In genomic region chr1:42844592-42845140, GRCh38 we compare ENCODE assay signal across 16 cellular contexts. TPM values are rescaled to one million over a fixed set of nuclear protein-coding genes. Genes with fewer than 3 reads are reported as not detected.
A peak's percentile ranks its signal among the peaks of the same experiment; 100 is the strongest.
DNase-seq lines count a peak whose midpoint lies in the region; ATAC-seq and TF ChIP-seq lines count a peak whose summit lies in the region.
"Had no signal": no experiment of that assay in that cellular context is flagged by ENCODE, and none has a peak within 500 bp of the region (broad histone marks: within the 10 kb centered on the region; RNA-seq: fewer than 3 reads in every experiment).

No MANE protein-coding gene starts in this region.

- no peak overlapping the region for H2AFZ ChIP-seq in mammary epithelial cell (ENCODE audit: low read depth, low read length)
- no peak overlapping the region for H2AFZ ChIP-seq in mesenchymal stem cell (ENCODE audit: low read depth, low read length)

- no peak overlapping the region for H3K4me3 ChIP-seq in mammary epithelial cell (replicated peaks in 1 of 3; ENCODE audit: insufficient read depth in 1 of 3, low read depth in 2 of 3, low read length in 3 of 3)
- no peak overlapping the region for H3K4me3 ChIP-seq in mesenchymal stem cell (ENCODE audit: insufficient read depth in 1 of 2, low read depth in 1 of 2, low read length in 2 of 2)
- H3K4me3 ChIP-seq in tibial nerve, result no peak overlapping the region

- H3K18ac ChIP-seq in mesenchymal stem cell (ENCODE audit: low read depth in 1 of 2, low read length in 2 of 2), result no peak overlapping the region

- H3K36me3 ChIP-seq in mammary epithelial cell (ENCODE audit: insufficient read depth, low read length) (no peaks in the 10 kb centered on the region), mesenchymal stem cell (ENCODE audit: control insufficient read depth in 1 of 2, insufficient read depth in 2 of 2, low read depth in 1 of 2, low read length in 2 of 2) (peaks cover 9 to 40% of the 10 kb centered on the region in 2 experiments), tibial nerve (peaks cover 0 to 39% (median 0%) of the 10 kb centered on the region in 3 donors)

- H3K79me1 ChIP-seq in mesenchymal stem cell (replicated peaks; ENCODE audit: low read length, poor library complexity, severe bottlenecking), result peaks cover 21% of the 10 kb centered on the region

- BruUV-seq in mammary epithelial cell (replicated peaks; lab: Mats Ljungman, UMichigan), result no TSS peak

- no peaks in the 10 kb centered on the region for H3K27me3 ChIP-seq in mammary epithelial cell (ENCODE audit: insufficient read depth, low read length)
- no peaks in the 10 kb centered on the region for H3K27me3 ChIP-seq in mesenchymal stem cell (ENCODE audit: control insufficient read depth in 1 of 2, insufficient read depth in 1 of 2, low read length in 2 of 2)
- no peaks in the 10 kb centered on the region for H3K27me3 ChIP-seq in tibial nerve
- H3K27me3 ChIP-seq: heart right ventricle had no signal

- no peak for TF ChIP-seq CTCF in mammary epithelial cell (conservative IDR thresholded peaks at IDR 0.05 in 1 of 2, IDR thresholded peaks at IDR 0.05 in 1 of 2; ENCODE audit: extremely low read depth in 1 of 2, insufficient read depth in 1 of 2, low read depth in 1 of 2, low read length in 2 of 2)
- TF ChIP-seq CTCF in tibial nerve (IDR thresholded peaks at IDR 0.05), result no peak

- in situ Hi-C loops in Caki2 (cut with HindIII; ENCODE audit: low pct_unique_long_range_greater_than_20kb, low sequenced_read_pairs), result no loop called here
- in situ Hi-C loops in mammary epithelial cell (cut with MboI; ENCODE audit: low sequenced_read_pairs in 2 of 2), result no loop called here

- H3K9me3 ChIP-seq in mammary epithelial cell (replicated peaks; ENCODE audit: insufficient read depth, low read length), result no peaks in the 10 kb centered on the region
- H3K9me3 ChIP-seq in mesenchymal stem cell (ENCODE audit: control insufficient read depth, low read length), result no peaks in the 10 kb centered on the region
- H3K9me3 ChIP-seq in tibial nerve, result no peaks in the 10 kb centered on the region
- H3K9me3 ChIP-seq: heart right ventricle had no signal

- H3K27ac ChIP-seq in mammary epithelial cell (ENCODE audit: insufficient read depth, low read depth, low read length), result no peak overlapping the region
- peak overlapping the region; percentile 4 for H3K27ac ChIP-seq in mesenchymal stem cell (ENCODE audit: low read length, poor library complexity, severe bottlenecking)
- H3K27ac ChIP-seq in tibial nerve, result peak overlapping the region in 2 of 4 donors; percentile 6 to 65
- H3K27ac ChIP-seq: heart right ventricle had no signal

- no peak overlapping the region for H2BK5ac ChIP-seq in mesenchymal stem cell (ENCODE audit: low read depth, low read length, poor library complexity, severe bottlenecking)

- no peak overlapping the region for H3K9ac ChIP-seq in mammary epithelial cell (ENCODE audit: insufficient read depth, low read length)
- peak overlapping the region; percentile 60 for H3K9ac ChIP-seq in mesenchymal stem cell (ENCODE audit: low read length)

- H3K4ac ChIP-seq in mesenchymal stem cell (ENCODE audit: low read depth in 1 of 2, low read length in 2 of 2), result no peak overlapping the region

- no peak overlapping the region for H4K8ac ChIP-seq in mesenchymal stem cell (ENCODE audit: low read length)

- intact Hi-C loops in mammary epithelial cell (cut with micrococcal nuclease) (no loop called here), Right ventricle myocardium inferior (cut with DNase I) (no loop called here)

- H2BK120ac ChIP-seq in mesenchymal stem cell (ENCODE audit: low read depth, low read length), result no peak overlapping the region

- CTCF ChIA-PET in mammary epithelial cell (lab: Charles Lee; ENCODE audit: low non-redundant PET), result no interaction called here

- H3K4me1 ChIP-seq in mammary epithelial cell (ENCODE audit: insufficient read depth, low read length) (peaks cover 9% of the 10 kb centered on the region), mesenchymal stem cell (ENCODE audit: control insufficient read depth, insufficient read depth, low read depth, low read length) (peaks cover 3% of the 10 kb centered on the region), tibial nerve (peaks cover 0 to 49% (median 10%) of the 10 kb centered on the region in 4 donors)

- no peak overlapping the region for H2BK12ac ChIP-seq in mesenchymal stem cell (ENCODE audit: low read length in 2 of 2)

- dilution Hi-C loops in mammary epithelial cell (cut with HindIII; ENCODE audit: low sequenced_read_pairs), result no loop called here

- no peak for ATAC-seq in Right ventricle myocardium inferior
- ATAC-seq: heart right ventricle had no signal

- H3K14ac ChIP-seq in mesenchymal stem cell (ENCODE audit: low read length in 2 of 2), result no peak overlapping the region

- no peak overlapping the region for H4K91ac ChIP-seq in mesenchymal stem cell (ENCODE audit: low read length)

- no peak for TF ChIP-seq EP300 in tibial nerve (IDR thresholded peaks at IDR 0.05)

- DNase-seq in Caki2 (ENCODE audit: low read depth) (peak; percentile 79), HCEC 1CT (peak; percentile 31), mammary epithelial cell (peak; percentile 19), mesenchymal stem cell (peak; percentile 48), Right ventricle myocardium inferior (ENCODE audit: missing footprints) (no peak), tibial nerve (ENCODE audit: low spot score in 2 of 2) (no peak), MV-4-11 (lab: John Stamatoyannopoulos, UW) (no peak)
- DNase-seq in activated CD4-positive, CD25-positive, alpha-beta regulatory T cell treated with anti-CD3 and anti-CD28 coated beads, Interleukin-2, amount 50 U/mL, for 72 hours, result no peak
- DNase-seq: activated gamma-delta T cell; CD4-positive, alpha-beta T cell; effector CD8-positive, alpha-beta T cell; heart right ventricle; naive B cell; NCI-H774; RPMI8226; stimulated activated CD4-positive, alpha-beta T cell treated with anti-CD3 and anti-CD28 coated beads, Interleukin-2, amount 100 ng/mL, for 24 hours had no signal

- H3K23ac ChIP-seq in mesenchymal stem cell (ENCODE audit: low read length in 2 of 2), result no peak overlapping the region

- no peak overlapping the region for H2BK15ac ChIP-seq in mesenchymal stem cell (ENCODE audit: low read depth, poor library complexity, severe bottlenecking)

- TF ChIP-seq POLR2A in tibial nerve (IDR thresholded peaks at IDR 0.05), result no peak

- H2AK5ac ChIP-seq in mesenchymal stem cell (ENCODE audit: low read length, severe bottlenecking), result no peak overlapping the region

- H3K4me2 ChIP-seq in mammary epithelial cell (ENCODE audit: insufficient read depth, low read depth, low read length) (no peak overlapping the region), mesenchymal stem cell (ENCODE audit: low read length, poor library complexity, severe bottlenecking) (no peak overlapping the region)

- no peaks in the 10 kb centered on the region for H4K20me1 ChIP-seq in mammary epithelial cell (ENCODE audit: insufficient read depth, low read length)

- WGBS in mammary epithelial cell (ENCODE audit: low coverage, missing lambda C conversion rate), result 93% methylated on average over 2 of the region's 4 CpGs
- 99% methylated on average over 3 of the region's 4 CpGs for WGBS in mesenchymal stem cell
- 62 to 73% methylated on average over 4 of the region's 4 CpGs for WGBS in tibial nerve, 2 donors

- peaks cover 19% of the 10 kb centered on the region for H3K79me2 ChIP-seq in mammary epithelial cell (ENCODE audit: insufficient read depth, low read length)

RNA-seq across cellular contexts. Expression of gene ZNF691, which starts 1.7 kb away (rescaled TPM):
- total RNA-seq in Caki2 (2014; rRNA removed; shearing (Covaris generic); ENCODE audit: low replicate concordance), result 12.4 and 23.2 TPM in 2 replicates
- total RNA-seq in mammary epithelial cell (1 to 10 TPM; 7.8 to 8.7 TPM), Right ventricle myocardium inferior (7.7 TPM), tibial nerve (10 to 100 TPM; 14.1 to 20.5 (median 16.9) TPM)
- polyA plus RNA-seq in mammary epithelial cell, result 7.7 TPM
- 7.4 TPM for polyA minus RNA-seq in mammary epithelial cell
- polyA plus RNA-seq in mesenchymal stem cell (2013, experiment 1 of 2), result 6.0 TPM
- polyA plus RNA-seq in mesenchymal stem cell (2013, experiment 2 of 2), result 5.7 TPM

RNA-seq across cellular contexts. Expression of gene SVBP, which starts 27.5 kb away (rescaled TPM):
- 22.7 and 25.1 TPM in 2 replicates for total RNA-seq in Caki2 (2014; rRNA removed; shearing (Covaris generic); ENCODE audit: low replicate concordance)
- total RNA-seq in mammary epithelial cell (10 to 100 TPM in 1 of 2 donors, 1 to 10 TPM in 1; 7.0 to 15.2 TPM), Right ventricle myocardium inferior (15.3 TPM), tibial nerve (10 to 100 TPM; 18.6 to 76.0 (median 44.9) TPM)
- polyA plus RNA-seq in mammary epithelial cell, result 9.1 TPM
- polyA minus RNA-seq in mammary epithelial cell, result 1.1 TPM
- 39.9 TPM for polyA plus RNA-seq in mesenchymal stem cell (2013, experiment 1 of 2)
- polyA plus RNA-seq in mesenchymal stem cell (2013, experiment 2 of 2), result 39.5 TPM

RNA-seq across cellular contexts. Expression of gene ERMAP, which starts 27.7 kb away (rescaled TPM):
- 2.1 and 20.1 TPM in 2 replicates for total RNA-seq in Caki2 (2014; rRNA removed; shearing (Covaris generic); ENCODE audit: low replicate concordance)
- total RNA-seq in mammary epithelial cell, result 10 to 100 TPM; 11.2 to 15.3 TPM
- polyA plus RNA-seq in mammary epithelial cell, result 5.5 TPM
- 6.4 TPM for polyA minus RNA-seq in mammary epithelial cell
- 7.8 TPM for polyA plus RNA-seq in mesenchymal stem cell (2013, experiment 1 of 2)
- 7.6 TPM for polyA plus RNA-seq in mesenchymal stem cell (2013, experiment 2 of 2)
- 2.7 TPM for total RNA-seq in Right ventricle myocardium inferior
- total RNA-seq in tibial nerve, result 10 to 100 TPM in 2 of 4 donors, 1 to 10 TPM in 2; 4.1 to 14.2 (median 8.3) TPM

RNA-seq across cellular contexts. Expression of gene TMEM269, which starts 59.9 kb away (rescaled TPM):
- total RNA-seq in Caki2 (2014; rRNA removed; shearing (Covaris generic); ENCODE audit: low replicate concordance), result 0.10 TPM in 1 of 2 replicates, not detected in the other
- total RNA-seq in mammary epithelial cell (under 1 TPM in 1 of 2 donors, not detected in 1; 0.16 TPM), Right ventricle myocardium inferior (not detected), tibial nerve (under 1 TPM in 3 of 4 donors, not detected in 1; 0.21 to 0.30 (median 0.22) TPM)
- 0.02 TPM for polyA plus RNA-seq in mammary epithelial cell
- not detected for polyA minus RNA-seq in mammary epithelial cell
- polyA plus RNA-seq in mesenchymal stem cell (2013, experiment 1 of 2), result 0.04 TPM
- 0.07 TPM for polyA plus RNA-seq in mesenchymal stem cell (2013, experiment 2 of 2)

Comparison
In these comparisons a context has a peak if more than half of its experiments do, and no peak if none do; other contexts are left out.
1. DNase-seq: peak in Caki2 (single experiment), HCEC 1CT (single experiment), mammary epithelial cell (single experiment) and mesenchymal stem cell (single experiment); none in Right ventricle myocardium inferior (single experiment), tibial nerve (0 of 2), MV-4-11 (single experiment) and activated CD4-positive, CD25-positive, alpha-beta regulatory T cell treated with anti-CD3 and anti-CD28 coated beads, Interleukin-2, amount 50 U/mL, for 72 hours (single experiment).